28 cellular contexts compared by ENCODE assay signal in the genomic region with DNA sequence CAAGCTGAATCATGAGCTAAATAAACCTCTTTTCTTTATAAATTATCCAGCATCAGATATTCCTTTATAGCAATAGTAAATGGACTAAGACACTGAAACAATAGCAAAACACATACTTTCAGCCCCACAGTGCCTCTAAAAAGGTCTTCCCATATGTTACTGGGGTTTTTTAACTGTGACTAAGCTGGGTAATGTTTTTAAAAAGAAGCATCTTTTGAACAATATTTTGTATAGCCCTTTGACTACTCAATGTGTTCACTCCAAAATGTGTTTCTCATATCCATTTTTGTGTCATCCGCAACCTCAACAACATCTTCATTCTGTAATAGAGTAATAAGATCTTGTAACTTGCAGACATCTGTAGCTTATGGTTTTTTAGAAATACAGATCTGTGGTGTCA.
"Had no signal": no experiment of that assay in that cellular context is flagged by ENCODE, and none has a peak within 500 bp of the region (broad histone marks: within the 10 kb centered on the region; RNA-seq: fewer than 3 reads in every experiment).

No MANE protein-coding gene starts in this region.

- H3K9ac ChIP-seq: neural progenitor cell had no signal

- FAIRE-seq: small intestine, urothelium cell line had no signal

- H3K36me3 ChIP-seq: neural progenitor cell, pancreas, right lobe of liver, sigmoid colon, stomach, thoracic aorta, thyroid gland, tibial nerve, upper lobe of left lung, vagina had no signal

- H3K9me3 ChIP-seq: pancreas, psoas muscle, right lobe of liver, sigmoid colon, stomach, thoracic aorta, thyroid gland, tibial nerve, upper lobe of left lung, vagina had no signal

- H3K4me1 ChIP-seq: pancreas, psoas muscle, right lobe of liver, sigmoid colon, stomach, thyroid gland, tibial nerve, upper lobe of left lung, vagina had no signal

- H3K36me3 Mint-ChIP-seq: natural killer cell; neural progenitor cell; stimulated activated effector memory CD8-positive, alpha-beta T cell treated with anti-CD3 and anti-CD28 coated beads, Interleukin-12 subunit alpha, Interleukin-12 subunit beta, amount 100 ng/mL, for 72 hours; stimulated activated naive B cell treated with anti-CD40 and anti-IgM and Interleukin-4, amounts not matched to agents 10 μg/mL and 1 μg/mL and 100 μg/mL, for 72 hours had no signal

- H3K27me3 Mint-ChIP-seq: progenitor cell of endocrine pancreas; stimulated activated naive CD8-positive, alpha-beta T cell treated with anti-CD3 and anti-CD28 coated beads, Interleukin-15, Interleukin-2, amounts not matched to agents 100 ng/mL and 50 ng/mL, for 24 hours had no signal

- ATAC-seq: natural killer cell; pancreas; psoas muscle; right cardiac atrium; right lobe of liver; stimulated activated effector memory CD8-positive, alpha-beta T cell treated with anti-CD3 and anti-CD28 coated beads, Interleukin-12 subunit alpha, Interleukin-12 subunit beta, amount 100 ng/mL, for 72 hours; stimulated activated naive B cell treated with anti-CD40 and anti-IgM and Interleukin-4, amounts not matched to agents 10 μg/mL and 1 μg/mL and 100 μg/mL, for 72 hours had no signal

- H3K4me3 ChIP-seq: neural progenitor cell, pancreas, psoas muscle, right lobe of liver, sigmoid colon, stomach, thoracic aorta, thyroid gland, tibial nerve, upper lobe of left lung, vagina had no signal

- H3K9me3 Mint-ChIP-seq: natural killer cell; nephron; stimulated activated effector memory CD8-positive, alpha-beta T cell treated with anti-CD3 and anti-CD28 coated beads, Interleukin-12 subunit alpha, Interleukin-12 subunit beta, amount 100 ng/mL, for 72 hours; stimulated activated naive B cell treated with anti-CD40 and anti-IgM and Interleukin-4, amounts not matched to agents 10 μg/mL and 1 μg/mL and 100 μg/mL, for 72 hours; stimulated activated naive CD8-positive, alpha-beta T cell treated with anti-CD3 and anti-CD28 coated beads, Interleukin-15, Interleukin-2, amounts not matched to agents 100 ng/mL and 50 ng/mL, for 24 hours had no signal

- H3K27ac ChIP-seq: neural progenitor cell, pancreas, psoas muscle, right lobe of liver, sigmoid colon, stomach, thoracic aorta, thyroid gland, tibial nerve, upper lobe of left lung, vagina had no signal

- H3K4me1 Mint-ChIP-seq: nephron; neural progenitor cell; stimulated activated naive B cell treated with anti-CD40 and anti-IgM and Interleukin-4, amounts not matched to agents 10 μg/mL and 1 μg/mL and 100 μg/mL, for 72 hours had no signal

- H3K27me3 ChIP-seq: neural progenitor cell, right lobe of liver, sigmoid colon, thyroid gland, upper lobe of left lung, vagina had no signal

- DNase-seq: natural killer cell; occipital lobe; pancreas; posterior cingulate gyrus; psoas muscle; right cardiac atrium; right lobe of liver; sigmoid colon; small intestine; stimulated activated CD4-positive, alpha-beta T cell treated with anti-CD3 and anti-CD28 coated beads, Interleukin-15, amount 100 ng/mL, for 24 hours; stimulated activated CD4-positive, alpha-beta T cell treated with anti-CD3 and anti-CD28 coated beads, Interleukin-2, amount 100 ng/mL, for 24 hours; stimulated activated CD4-positive, alpha-beta T cell treated with anti-CD3 and anti-CD28 coated beads, Interleukin-2, amount 100 ng/mL, for 48 hours; stimulated activated CD4-positive, alpha-beta T cell treated with anti-CD3 and anti-CD28 coated beads, Interleukin-4, amount 100 ng/mL, for 24 hours; stimulated activated naive B cell treated with anti-CD40 and anti-IgM and Interleukin-4, amounts not matched to agents 10 μg/mL and 1 μg/mL and 100 μg/mL, for 72 hours; stimulated activated naive CD4-positive, alpha-beta T cell treated with Interleukin-2 at 50 U/mL for 16 hours; stomach; thyroid gland; trophoblast cell; upper lobe of left lung had no signal

- H3K27ac Mint-ChIP-seq: natural killer cell; nephron; neural progenitor cell; progenitor cell of endocrine pancreas; stimulated activated effector memory CD8-positive, alpha-beta T cell treated with anti-CD3 and anti-CD28 coated beads, Interleukin-12 subunit alpha, Interleukin-12 subunit beta, amount 100 ng/mL, for 72 hours; stimulated activated naive B cell treated with anti-CD40 and anti-IgM and Interleukin-4, amounts not matched to agents 10 μg/mL and 1 μg/mL and 100 μg/mL, for 72 hours; stimulated activated naive CD8-positive, alpha-beta T cell treated with anti-CD3 and anti-CD28 coated beads, Interleukin-15, Interleukin-2, amounts not matched to agents 100 ng/mL and 50 ng/mL, for 24 hours had no signal

- H3K4me3 Mint-ChIP-seq: natural killer cell; nephron; neural progenitor cell; stimulated activated effector memory CD8-positive, alpha-beta T cell treated with anti-CD3 and anti-CD28 coated beads, Interleukin-12 subunit alpha, Interleukin-12 subunit beta, amount 100 ng/mL, for 72 hours; stimulated activated naive B cell treated with anti-CD40 and anti-IgM and Interleukin-4, amounts not matched to agents 10 μg/mL and 1 μg/mL and 100 μg/mL, for 72 hours; stimulated activated naive CD8-positive, alpha-beta T cell treated with anti-CD3 and anti-CD28 coated beads, Interleukin-15, Interleukin-2, amounts not matched to agents 100 ng/mL and 50 ng/mL, for 24 hours had no signal
